ENCODE assay signal across 11 cellular contexts in genomic region chr15:63244976-63245645, GRCh38. TPM values are rescaled to one million over a fixed set of nuclear protein-coding genes. Genes with fewer than 3 reads are reported as not detected.
DNase-seq lines count a peak whose midpoint lies in the region; ATAC-seq, FAIRE-seq and TF ChIP-seq lines count a peak whose summit lies in the region.
"Had no signal": no experiment of that assay in that cellular context is flagged by ENCODE, and none has a peak within 500 bp of the region (broad histone marks: within the 10 kb centered on the region; RNA-seq: fewer than 3 reads in every experiment).

No MANE protein-coding gene starts in this region.

- H4K20me1 ChIP-seq in keratinocyte (ENCODE audit: control insufficient read depth, extremely low read depth, insufficient read depth, low read length) = no peaks in the 10 kb centered on the region

- peaks cover 26% of the 10 kb centered on the region for H3K4me1 Mint-ChIP-seq in activated naive CD8-positive, alpha-beta T cell treated with anti-CD3 and anti-CD28 coated beads, Interleukin-2, amount 10 ng/mL, durations not matched to agents 7 days and 5 days
- H3K4me1 Mint-ChIP-seq in stimulated activated naive CD8-positive, alpha-beta T cell treated with anti-CD3 and anti-CD28 coated beads, Interleukin-15, Interleukin-2, amounts not matched to agents 100 ng/mL and 50 ng/mL, for 24 hours (ENCODE audit: low read depth) = peaks cover 83% of the 10 kb centered on the region

- dilution Hi-C loops in keratinocyte (cut with MboI; ENCODE audit: extremely low pct_ligation_motif_present, low sequenced_read_pairs) = no loop called here

- TF ChIP-seq CTCF in keratinocyte (optimal IDR thresholded peaks at IDR 0.05 in 1 of 3, IDR thresholded peaks at IDR 0.05 in 1 of 3, conservative IDR thresholded peaks at IDR 0.05 in 1 of 3; ENCODE audit: extremely low read depth in 1 of 3, insufficient read depth in 2 of 3, low read length in 3 of 3) = no peak

- H3K4me1 ChIP-seq in keratinocyte (ENCODE audit: control insufficient read depth, extremely low read depth, insufficient read depth, low read length) = peaks cover 26% of the 10 kb centered on the region

- H3K9ac ChIP-seq in keratinocyte (ENCODE audit: control insufficient read depth, extremely low read depth, insufficient read depth, low read length) = peak overlapping the region; percentile 36

- H3K4me2 ChIP-seq in keratinocyte (ENCODE audit: control insufficient read depth, extremely low read depth, insufficient read depth, low read depth, low read length) = peak overlapping the region; percentile 76

- FAIRE-seq in keratinocyte (lab: Jason Lieb, UNC) = peak; percentile 20

- H3K36me3 ChIP-seq in keratinocyte (ENCODE audit: control insufficient read depth in 2 of 2, extremely low read depth in 1 of 2, insufficient read depth in 2 of 2, low read length in 2 of 2) = peaks cover 2 to 3% of the 10 kb centered on the region in 2 experiments

- H3K27ac ChIP-seq in keratinocyte (ENCODE audit: control insufficient read depth, insufficient read depth, low read length) = peak overlapping the region; percentile 82

- H3K4me3 Mint-ChIP-seq in activated naive CD8-positive, alpha-beta T cell treated with anti-CD3 and anti-CD28 coated beads, Interleukin-2, amount 10 ng/mL, durations not matched to agents 7 days and 5 days = peak overlapping the region; percentile 25
- H3K4me3 Mint-ChIP-seq in stimulated activated naive CD8-positive, alpha-beta T cell treated with anti-CD3 and anti-CD28 coated beads, Interleukin-15, Interleukin-2, amounts not matched to agents 100 ng/mL and 50 ng/mL, for 24 hours = no peak overlapping the region

- H3K27me3 ChIP-seq in keratinocyte (ENCODE audit: control insufficient read depth, extremely low read depth, insufficient read depth, low read length) = no peaks in the 10 kb centered on the region

- H3K4me3 ChIP-seq in keratinocyte (ENCODE audit: control insufficient read depth in 2 of 3, extremely low read depth in 1 of 3, insufficient read depth in 2 of 3, low read depth in 1 of 3, low read length in 3 of 3) = peak overlapping the region; percentile 18 to 36 (median 33)

- DNase-seq in activated CD4-positive, alpha-beta T cell treated with anti-CD3 and anti-CD28 coated beads, Interleukin-2, amount 50 U/mL, for 1 hour = peak; percentile 9
- no peak for DNase-seq in activated CD4-positive, alpha-beta T cell treated with anti-CD3 and anti-CD28 coated beads for 48 hours
- DNase-seq in activated naive CD8-positive, alpha-beta T cell treated with anti-CD3 and anti-CD28 coated beads, Interleukin-2, amount 10 ng/mL, durations not matched to agents 7 days and 5 days = no peak
- DNase-seq in keratinocyte (ENCODE audit: low read depth, low spot score) (no peak), DMS79 (lab: John Stamatoyannopoulos, UW) (no peak), DMS53 treated with DMSO at 0.1 percent for 48 hours (lab: John Stamatoyannopoulos, UW; ENCODE audit: unreplicated experiment) (no peak)
- DNase-seq: activated effector memory CD4-positive, alpha-beta T cell treated with Interleukin-2 at 50 U/mL for 16 hours; erythroblast had no signal

- POLR2A ChIA-PET in activated naive CD8-positive, alpha-beta T cell treated with anti-CD3 and anti-CD28 coated beads, Interleukin-2, amount 10 ng/mL, durations not matched to agents 7 days and 5 days (lab: Charles Lee) = interaction anchor here (1.3 kb wide), 1 partner anchor 53 kb away, joined by 3 read pairs; no protein-coding TSS in a partner anchor

- no peaks in the 10 kb centered on the region for H3K9me1 ChIP-seq in keratinocyte (ENCODE audit: control insufficient read depth, extremely low read depth, insufficient read depth, low read length)

- peaks cover 46% of the 10 kb centered on the region for H3K36me3 Mint-ChIP-seq in activated naive CD8-positive, alpha-beta T cell treated with anti-CD3 and anti-CD28 coated beads, Interleukin-2, amount 10 ng/mL, durations not matched to agents 7 days and 5 days
- H3K36me3 Mint-ChIP-seq in stimulated activated naive CD8-positive, alpha-beta T cell treated with anti-CD3 and anti-CD28 coated beads, Interleukin-15, Interleukin-2, amounts not matched to agents 100 ng/mL and 50 ng/mL, for 24 hours (ENCODE audit: low read depth) = peaks cover 86% of the 10 kb centered on the region

- peak; percentile 70 for ATAC-seq in activated naive CD8-positive, alpha-beta T cell treated with anti-CD3 and anti-CD28 coated beads, Interleukin-2, amount 10 ng/mL, durations not matched to agents 7 days and 5 days (ENCODE audit: low read depth)
- no peak for ATAC-seq in GM21515 (IDR thresholded peaks at IDR 0.05; ENCODE audit: unreplicated experiment)
- ATAC-seq: SK-N-SH treated with all-trans-retinoic acid at 6 μM for 48 hours had no signal

- peaks cover 6% of the 10 kb centered on the region for H3K79me2 ChIP-seq in keratinocyte (ENCODE audit: control insufficient read depth, insufficient read depth, low read length)

- H3K27me3 Mint-ChIP-seq in activated naive CD8-positive, alpha-beta T cell treated with anti-CD3 and anti-CD28 coated beads, Interleukin-2, amount 10 ng/mL, durations not matched to agents 7 days and 5 days = no peaks in the 10 kb centered on the region
- no peaks in the 10 kb centered on the region for H3K27me3 Mint-ChIP-seq in stimulated activated naive CD8-positive, alpha-beta T cell treated with anti-CD3 and anti-CD28 coated beads, Interleukin-15, Interleukin-2, amounts not matched to agents 100 ng/mL and 50 ng/mL, for 24 hours

- H3K9me3 ChIP-seq in keratinocyte (ENCODE audit: control insufficient read depth, low read depth, low read length) = no peaks in the 10 kb centered on the region

- H3K27ac Mint-ChIP-seq in activated naive CD8-positive, alpha-beta T cell treated with anti-CD3 and anti-CD28 coated beads, Interleukin-2, amount 10 ng/mL, durations not matched to agents 7 days and 5 days = peak overlapping the region; percentile 46
- peak overlapping the region; percentile 86 for H3K27ac Mint-ChIP-seq in stimulated activated naive CD8-positive, alpha-beta T cell treated with anti-CD3 and anti-CD28 coated beads, Interleukin-15, Interleukin-2, amounts not matched to agents 100 ng/mL and 50 ng/mL, for 24 hours

- H2AFZ ChIP-seq in keratinocyte (ENCODE audit: control insufficient read depth, low read length) = peak overlapping the region; percentile 13

- H3K9me3 Mint-ChIP-seq in activated naive CD8-positive, alpha-beta T cell treated with anti-CD3 and anti-CD28 coated beads, Interleukin-2, amount 10 ng/mL, durations not matched to agents 7 days and 5 days = peaks cover 1% of the 10 kb centered on the region
- no peaks in the 10 kb centered on the region for H3K9me3 Mint-ChIP-seq in stimulated activated naive CD8-positive, alpha-beta T cell treated with anti-CD3 and anti-CD28 coated beads, Interleukin-15, Interleukin-2, amounts not matched to agents 100 ng/mL and 50 ng/mL, for 24 hours

RNA-seq across cellular contexts. Expression of gene APH1B, which starts 32.3 kb away (rescaled TPM):
- 10 to 100 TPM; 17.9 to 19.1 TPM for total RNA-seq in activated naive CD8-positive, alpha-beta T cell treated with anti-CD3 and anti-CD28 coated beads, Interleukin-2, amount 10 ng/mL, durations not matched to agents 7 days and 5 days
- polyA plus RNA-seq in keratinocyte = 4.6 to 7.7 TPM (median 7.0 TPM) in 3 replicates
- 1.4 TPM for polyA plus RNA-seq in keratinocyte (2011; ENCODE audit: low read depth)
- polyA plus RNA-seq in keratinocyte (2011; cell fraction: cytosol; rRNA removed) = 3.8 and 6.4 TPM in 2 replicates
- 11.2 and 11.8 TPM in 2 replicates for polyA plus RNA-seq in keratinocyte (2011; cell fraction: nucleus; rRNA removed)
- polyA plus RNA-seq in keratinocyte (2012; ENCODE audit: low replicate concordance) = 3.7 and 5.2 TPM in 2 replicates
- polyA minus RNA-seq in keratinocyte = 4.9 to 9.7 TPM (median 8.8 TPM) in 3 replicates
- polyA minus RNA-seq in keratinocyte (2011; cell fraction: cytosol; rRNA and poly(A)+ RNA removed) = 3.5 TPM
- polyA minus RNA-seq in keratinocyte (2011; cell fraction: nucleus; rRNA and poly(A)+ RNA removed) = 9.9 and 14.8 TPM in 2 replicates

RNA-seq across cellular contexts. Expression of gene RAB8B, which starts 55.7 kb away (rescaled TPM):
- total RNA-seq in activated naive CD8-positive, alpha-beta T cell treated with anti-CD3 and anti-CD28 coated beads, Interleukin-2, amount 10 ng/mL, durations not matched to agents 7 days and 5 days = 100 to 1,000 TPM; 111 TPM
- 26.4 to 34.6 TPM (median 31.2 TPM) in 3 replicates for polyA plus RNA-seq in keratinocyte
- polyA plus RNA-seq in keratinocyte (2011; ENCODE audit: low read depth) = 53.6 TPM
- 42.9 and 50.0 TPM in 2 replicates for polyA plus RNA-seq in keratinocyte (2011; cell fraction: cytosol; rRNA removed)
- polyA plus RNA-seq in keratinocyte (2011; cell fraction: nucleus; rRNA removed) = 27.8 and 33.4 TPM in 2 replicates
- 22.4 and 27.3 TPM in 2 replicates for polyA plus RNA-seq in keratinocyte (2012; ENCODE audit: low replicate concordance)
- polyA minus RNA-seq in keratinocyte = 6.6 to 27.2 TPM (median 24.0 TPM) in 3 replicates
- polyA minus RNA-seq in keratinocyte (2011; cell fraction: cytosol; rRNA and poly(A)+ RNA removed) = 77.3 TPM
- 18.4 and 30.9 TPM in 2 replicates for polyA minus RNA-seq in keratinocyte (2011; cell fraction: nucleus; rRNA and poly(A)+ RNA removed)
